In the genomic region with DNA sequence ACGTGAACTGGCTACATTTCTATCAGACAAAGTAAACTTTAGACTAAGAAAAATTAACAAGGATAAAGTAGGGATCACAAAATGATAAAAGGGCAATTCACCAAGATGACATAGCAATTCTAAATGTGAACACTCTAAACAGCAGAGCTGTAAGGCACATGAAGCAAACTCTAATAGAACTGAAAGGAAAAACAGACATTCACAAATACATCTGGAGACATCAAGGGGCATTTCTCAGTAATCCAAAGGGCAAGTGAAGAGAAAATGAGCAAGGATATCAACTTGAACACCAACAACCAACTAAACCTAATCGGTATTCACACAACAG, we compare ENCODE assay signal across 19 cellular contexts. TPM values are rescaled to one million over a fixed set of nuclear protein-coding genes. Genes with fewer than 3 reads are reported as not detected.
A peak's percentile ranks its signal among the peaks of the same experiment; 100 is the strongest.
DNase-seq lines count a peak whose midpoint lies in the region; ATAC-seq, FAIRE-seq and TF ChIP-seq lines count a peak whose summit lies in the region.
"Had no signal": no experiment of that assay in that cellular context is flagged by ENCODE, and none has a peak within 500 bp of the region (broad histone marks: within the 10 kb centered on the region; RNA-seq: fewer than 3 reads in every experiment).

No MANE protein-coding gene starts in this region.

- H3K27ac Mint-ChIP-seq in GM23338 (peak overlapping the region; percentile 50; the same call in 1 of the 2 replicates), memory B cell (peak overlapping the region; percentile 11)
- H3K27ac Mint-ChIP-seq: activated CD4-positive, alpha-beta memory T cell treated with anti-CD3 and anti-CD28 coated beads, Interleukin-2, amount 10 ng/mL, durations not matched to agents 7 days and 5 days had no signal

- H3K9me1 ChIP-seq in K562 (ENCODE audit: control insufficient read depth, insufficient read depth, low read length), result peaks cover 2% of the 10 kb centered on the region

- no peak for TF ChIP-seq RAD21 in K562 (CRISPR knock-in tag; conservative IDR thresholded peaks at IDR 0.05 in 1 of 2, IDR thresholded peaks at IDR 0.05 in 1 of 2)

- H3K27me3 ChIP-seq in GM23338 (ENCODE audit: insufficient read depth), result no peaks in the 10 kb centered on the region
- no peaks in the 10 kb centered on the region for H3K27me3 ChIP-seq in K562 (ENCODE audit: control insufficient read depth in 2 of 2, insufficient read depth in 2 of 2, low read length in 2 of 2)
- H3K27me3 ChIP-seq: uterus had no signal

- WGBS in K562 (ENCODE audit: insufficient coverage, low coverage, missing lambda C conversion rate), result 43% methylated on average over 2 of the region's 2 CpGs

- H3K4me2 ChIP-seq in GM23338, result no peak overlapping the region
- H3K4me2 ChIP-seq in K562 (ENCODE audit: insufficient read depth, low read length), result peak overlapping the region; percentile 29; the same call in 1 of the 2 replicates

- no peak for TF ChIP-seq POLR2A in K562 (conservative IDR thresholded peaks at IDR 0.05)

- peak overlapping the region; percentile 43 for H3K4me3 ChIP-seq in AG10803 (ENCODE audit: low read length)
- H3K4me3 ChIP-seq in GM23338, result no peak overlapping the region
- H3K4me3 ChIP-seq in K562, result no peak overlapping the region
- H3K4me3 ChIP-seq: uterus had no signal

- peaks cover 4% of the 10 kb centered on the region for H3K27me3 Mint-ChIP-seq in GM23338 (ENCODE audit: insufficient read depth, low read depth, poor library complexity)
- H3K27me3 Mint-ChIP-seq in memory B cell, result no peaks in the 10 kb centered on the region
- H3K27me3 Mint-ChIP-seq: activated CD4-positive, alpha-beta memory T cell treated with anti-CD3 and anti-CD28 coated beads, Interleukin-2, amount 10 ng/mL, durations not matched to agents 7 days and 5 days had no signal

- TF ChIP-seq CTCF in AG10803 (conservative IDR thresholded peaks at IDR 0.05; ENCODE audit: low read length), result no peak
- no peak for TF ChIP-seq CTCF in GM23338 (conservative IDR thresholded peaks at IDR 0.05; ENCODE audit: low read depth in 2 of 2)
- no peak for TF ChIP-seq CTCF in K562 (IDR thresholded peaks at IDR 0.05 in 2 of 3, conservative IDR thresholded peaks at IDR 0.05 in 1 of 3; ENCODE audit: insufficient read depth in 2 of 3, low read depth in 1 of 3, low read length in 3 of 3)

- H3F3A ChIP-seq in GM23338 (replicated peaks; ENCODE audit: low read depth), result no peaks in the 10 kb centered on the region

- intact Hi-C loops in K562 (cut with micrococcal nuclease), result no loop called here

- H3K36me3 ChIP-seq in GM23338 (ENCODE audit: insufficient read depth) (no peaks in the 10 kb centered on the region), K562 (ENCODE audit: control insufficient read depth, insufficient read depth, low read length) (no peaks in the 10 kb centered on the region)
- H3K36me3 ChIP-seq: uterus had no signal

- CTCF ChIA-PET in K562 (lab: Yijun Ruan, JAX; ENCODE audit: low intra/inter-chr PET ratio), result no interaction called here

- DNase-seq in AG10803 (ENCODE audit: low read depth), result no peak
- DNase-seq in GM23338 (ENCODE audit: low spot score), result no peak
- DNase-seq in K562 (ENCODE audit: extremely low read depth in 1 of 4, low spot score in 3 of 4), result no peak
- no peak for DNase-seq in memory B cell (ENCODE audit: low spot score in 2 of 2)
- DNase-seq in globus pallidus (ENCODE audit: low spot score), result no peak
- no peak for DNase-seq in activated CD4-positive, CD25-positive, alpha-beta regulatory T cell (lab: John Stamatoyannopoulos, UW)
- DNase-seq: activated CD4-positive, alpha-beta memory T cell treated with anti-CD3 and anti-CD28 coated beads, Interleukin-2, amount 10 ng/mL, durations not matched to agents 7 days and 5 days; NCI-H2081 treated with DMSO at 0.1 percent for 48 hours; NCI-H524 treated with DMSO at 0.1 percent for 48 hours; posterior cingulate gyrus; stimulated activated naive CD4-positive, alpha-beta T cell; uterus had no signal

- H3K9me3 Mint-ChIP-seq in GM23338 (peaks cover 6% of the 10 kb centered on the region), memory B cell (no peaks in the 10 kb centered on the region)

- ATAC-seq in GM23338 (no peak), K562 (peak; percentile 38; the same call in 2 of the 3 replicates), memory B cell (ENCODE audit: low read depth) (no peak), HG02571 (IDR thresholded peaks at IDR 0.05; ENCODE audit: unreplicated experiment) (no peak), GM19324 (IDR thresholded peaks at IDR 0.05; ENCODE audit: low FRiP score, unreplicated experiment) (no peak)

- no peaks in the 10 kb centered on the region for H3K9me3 ChIP-seq in K562 (replicated peaks; ENCODE audit: control insufficient read depth, insufficient read depth, low read depth, low read length)
- H3K9me3 ChIP-seq: uterus had no signal

- peaks cover 41% of the 10 kb centered on the region for H3K4me1 Mint-ChIP-seq in GM23338
- H3K4me1 Mint-ChIP-seq in memory B cell, result peaks cover 45% of the 10 kb centered on the region

- TF ChIP-seq EP300 in K562 (IDR thresholded peaks at IDR 0.05; ENCODE audit: low read length), result no peak

- POLR2A ChIA-PET in K562 (lab: Yijun Ruan, JAX), result interaction anchor here (1.2 kb wide), 1 partner anchor 12 kb away, joined by 3 read pairs; a partner anchor contains a TSS

- H3K9me2 ChIP-seq in GM23338 (ENCODE audit: insufficient read depth), result no peaks in the 10 kb centered on the region

- H3K79me2 ChIP-seq in GM23338 (replicated peaks; ENCODE audit: insufficient read depth) (peaks cover 94% of the 10 kb centered on the region), K562 (ENCODE audit: control insufficient read depth, insufficient read depth, low read length) (peaks cover 88% of the 10 kb centered on the region)

- in situ Hi-C loops in K562 (cut with MboI), result no loop called here

- H2AFZ ChIP-seq in GM23338, result no peak overlapping the region
- no peak overlapping the region for H2AFZ ChIP-seq in K562 (ENCODE audit: low read depth, low read length)

- peaks cover 45% of the 10 kb centered on the region for H3K4me1 ChIP-seq in GM23338 (ENCODE audit: insufficient read depth)
- peaks cover 10 to 15% of the 10 kb centered on the region in 2 experiments; a peak in 3 of 5 replicates for H3K4me1 ChIP-seq in K562 (replicated peaks in 1 of 2; ENCODE audit: control insufficient read depth in 2 of 2, insufficient read depth in 2 of 2, low read length in 2 of 2)

- peaks cover 22% of the 10 kb centered on the region for H3K36me3 Mint-ChIP-seq in GM23338 (ENCODE audit: low read depth)
- H3K36me3 Mint-ChIP-seq in memory B cell, result peaks cover 16% of the 10 kb centered on the region

- no TSS peak for BruUV-seq in K562 (replicated peaks; lab: Mats Ljungman, UMichigan)

- H4K20me1 ChIP-seq in GM23338 (replicated peaks; ENCODE audit: insufficient read depth), result peaks cover 17% of the 10 kb centered on the region
- peaks cover 16% of the 10 kb centered on the region for H4K20me1 ChIP-seq in K562 (replicated peaks; ENCODE audit: control insufficient read depth, insufficient read depth, low read length)

- H3K27ac ChIP-seq in GM23338 (ENCODE audit: low read depth), result no peak overlapping the region
- 0 out of 3 replicates have a peak overlapping the region, but pooled peaks have one; percentile 14 for H3K27ac ChIP-seq in K562 (ENCODE audit: extremely low read depth, low read depth, low read length)
- H3K27ac ChIP-seq: epithelial cell of prostate had no signal

- H3K4me3 Mint-ChIP-seq in GM23338 (no peak overlapping the region), memory B cell (no peak overlapping the region)
- H3K4me3 Mint-ChIP-seq: activated CD4-positive, alpha-beta memory T cell treated with anti-CD3 and anti-CD28 coated beads, Interleukin-2, amount 10 ng/mL, durations not matched to agents 7 days and 5 days had no signal

- H3K9ac ChIP-seq in K562 (ENCODE audit: insufficient read depth in 1 of 2, low read depth in 2 of 2, low read length in 2 of 2), result no peak overlapping the region

- FAIRE-seq in K562 (lab: Jason Lieb, UNC), result no peak
- FAIRE-seq: colon, D721Med, GM18507, keratinocyte had no signal

TF ChIP-seq in GM23338, 12 proteins besides CTCF, POLR2A, EP300 and RAD21:
- no peak for TF ChIP-seq EZH2 (IDR thresholded peaks at IDR 0.05; ENCODE audit: low read depth, unreplicated experiment)
- no peak for TF ChIP-seq ZNF331 (CRISPR knock-in tag; IDR thresholded peaks at IDR 0.05; ENCODE audit: low read depth)
- no peak for TF ChIP-seq EZH2phosphoT487 (IDR thresholded peaks at IDR 0.05; ENCODE audit: unreplicated experiment)
- no peak for TF ChIP-seq POLR2AphosphoS5 (IDR thresholded peaks at IDR 0.05; ENCODE audit: low read depth)

TF ChIP-seq in K562, 482 proteins besides CTCF, POLR2A, EP300 and RAD21 (continues in another document):
- TF ChIP-seq PHF21A (IDR thresholded peaks at IDR 0.05; ENCODE audit: borderline replicate concordance, low read depth) (no peak), NFE2 (IDR thresholded peaks at IDR 0.05; ENCODE audit: low read depth) (peak; percentile 50; the same call in 1 of the 2 replicates), ZNF316 (IDR thresholded peaks at IDR 0.05) (peak; percentile 61), ZNF354B (CRISPR knock-in tag; IDR thresholded peaks at IDR 0.05) (no peak), NEUROD1 (IDR thresholded peaks at IDR 0.05; ENCODE audit: borderline replicate concordance, low read depth, low read length, partially characterized antibody) (no peak), ZNF695 (CRISPR knock-in tag; IDR thresholded peaks at IDR 0.05) (no peak), TRIM24 (IDR thresholded peaks at IDR 0.05) (no peak), LEF1 (IDR thresholded peaks at IDR 0.05) (no peak), NFIX (CRISPR knock-in tag; IDR thresholded peaks at IDR 0.05; ENCODE audit: low read depth) (no peak)

RNA-seq across cellular contexts. Expression of a gene that starts 12.7 kb away (rescaled TPM):
- total RNA-seq in GM23338 (2014; rRNA removed; shearing (Covaris generic)), result 36.4 and 40.2 TPM in 2 replicates
- polyA plus RNA-seq in GM23338 (2016; fragmentation: Nextera tagmentation; extraction: Ambion mirVana) (12.4 and 12.8 TPM in 2 replicates), K562 (2011; rRNA removed) (20.2 and 21.0 TPM in 2 replicates), K562 (2014; fragmentation: Illumina TruSeq; extraction: Trizol) (18.2 and 19.8 TPM in 2 replicates), K562 (2014; fragmentation: Nextera tagmentation; extraction: Ambion mirVana) (1 to 10 TPM; 3.0 to 3.6 TPM), K562 (2014; rRNA removed) (17.3 and 17.9 TPM in 2 replicates)
- total RNA-seq in K562 (2011; cell fraction: chromatin; rRNA removed; ENCODE audit: low replicate concordance), result 90.0 and 116 TPM in 2 replicates
- total RNA-seq in K562 (2011; cell fraction: nucleolus; rRNA removed), result 35.5 and 45.8 TPM in 2 replicates
- 72.4 and 102 TPM in 2 replicates for total RNA-seq in K562 (2011; cell fraction: nucleoplasm; rRNA removed)
- total RNA-seq in K562 (2014; rRNA removed) (11.8 and 12.4 TPM in 2 replicates), K562 (2014; rRNA removed; fragmentation: Illumina TruSeq; extraction: Trizol) (14.2 and 15.4 TPM in 2 replicates), K562 (2015; rRNA removed; fragmentation: Illumina TruSeq; extraction: Trizol) (14.0 and 15.2 TPM in 2 replicates), K562 (2021) (24.8 and 27.8 TPM in 2 replicates)
- 21.9 and 30.6 TPM in 2 replicates for polyA plus RNA-seq in K562 (2011; cell fraction: cytosol; rRNA removed)
- polyA plus RNA-seq in K562 (2011; cell fraction: nucleus; rRNA removed), result 54.8 and 55.0 TPM in 2 replicates
- 15.8 and 17.5 TPM in 2 replicates for polyA plus RNA-seq in K562 (2012)
- 43.9 and 46.2 TPM in 2 replicates for polyA minus RNA-seq in K562 (2011; rRNA and poly(A)+ RNA removed)
- polyA minus RNA-seq in K562 (2011; cell fraction: cytosol; rRNA and poly(A)+ RNA removed), result 15.8 and 16.5 TPM in 2 replicates
- 38.0 and 58.4 TPM in 2 replicates for polyA minus RNA-seq in K562 (2011; cell fraction: nucleus; rRNA and poly(A)+ RNA removed)
